19 cellular contexts compared by ENCODE assay signal in genomic region chr5:116563909-116564308, GRCh38. TPM values are rescaled to one million over a fixed set of nuclear protein-coding genes. Genes with fewer than 3 reads are reported as not detected.
"Had no signal": no experiment of that assay in that cellular context is flagged by ENCODE, and none has a peak within 500 bp of the region (broad histone marks: within the 10 kb centered on the region; RNA-seq: fewer than 3 reads in every experiment).

No MANE protein-coding gene starts in this region.

- H3K27ac ChIP-seq: neutrophil, parathyroid adenoma, suprapubic skin, transverse colon had no signal

- DNase-seq: activated CD4-positive, alpha-beta T cell treated with anti-CD3 and anti-CD28 coated beads, Interleukin-2, amount 10 ng/mL, durations not matched to agents 24 days and 14 days; activated CD8-positive, alpha-beta T cell treated with anti-CD3 and anti-CD28 coated beads for 36 hours; activated naive CD4-positive, alpha-beta T cell; activated naive CD8-positive, alpha-beta T cell treated with anti-CD3 and anti-CD28 coated beads for 36 hours; activated T-cell treated with anti-CD3 and anti-CD28 coated beads, Interleukin-2, amount 50 U/mL, for 1 hour; amygdala; dorsolateral prefrontal cortex; head of caudate nucleus; mesenchymal stem cell; naive thymus-derived CD8-positive, alpha-beta T cell; stimulated activated CD4-positive, alpha-beta T cell treated with anti-CD3 and anti-CD28 coated beads, Interleukin-2, amount 100 ng/mL, for 24 hours; T-helper 1 cell; T1000; transverse colon had no signal

- H3K9ac ChIP-seq: parathyroid adenoma had no signal

- H3K27me3 ChIP-seq: suprapubic skin, transverse colon had no signal

- H3K4me1 ChIP-seq: suprapubic skin had no signal

- H3K9me3 ChIP-seq: neutrophil, suprapubic skin, transverse colon had no signal

- H3K4me1 Mint-ChIP-seq: activated CD4-positive, alpha-beta T cell treated with anti-CD3 and anti-CD28 coated beads, Interleukin-2, amount 10 ng/mL, durations not matched to agents 24 days and 14 days; activated naive CD8-positive, alpha-beta T cell treated with anti-CD3 and anti-CD28 coated beads for 36 hours; activated T-helper 17 cell treated with anti-CD3 and anti-CD28 coated beads, Interleukin-2, amount 50 U/mL, for 72 hours had no signal

- H2AFZ ChIP-seq: parathyroid adenoma had no signal

- H3K79me2 ChIP-seq: parathyroid adenoma had no signal

- H3K4me3 Mint-ChIP-seq: activated CD4-positive, alpha-beta T cell treated with anti-CD3 and anti-CD28 coated beads, Interleukin-2, amount 10 ng/mL, durations not matched to agents 24 days and 14 days; activated CD8-positive, alpha-beta T cell treated with anti-CD3 and anti-CD28 coated beads for 36 hours; activated naive CD8-positive, alpha-beta T cell treated with anti-CD3 and anti-CD28 coated beads for 36 hours; activated T-helper 17 cell treated with anti-CD3 and anti-CD28 coated beads, Interleukin-2, amount 50 U/mL, for 72 hours; naive thymus-derived CD8-positive, alpha-beta T cell; stimulated activated naive CD8-positive, alpha-beta T cell treated with anti-CD3 and anti-CD28 coated beads, Interleukin-15, Interleukin-2, amounts not matched to agents 100 ng/mL and 50 ng/mL, for 24 hours had no signal

- H3K27ac Mint-ChIP-seq: activated CD4-positive, alpha-beta T cell treated with anti-CD3 and anti-CD28 coated beads, Interleukin-2, amount 10 ng/mL, durations not matched to agents 24 days and 14 days; activated CD8-positive, alpha-beta T cell treated with anti-CD3 and anti-CD28 coated beads for 36 hours; activated naive CD8-positive, alpha-beta T cell treated with anti-CD3 and anti-CD28 coated beads for 36 hours; activated T-helper 17 cell treated with anti-CD3 and anti-CD28 coated beads, Interleukin-2, amount 50 U/mL, for 72 hours; naive thymus-derived CD8-positive, alpha-beta T cell; stimulated activated naive CD8-positive, alpha-beta T cell treated with anti-CD3 and anti-CD28 coated beads, Interleukin-15, Interleukin-2, amounts not matched to agents 100 ng/mL and 50 ng/mL, for 24 hours had no signal

- H3K36me3 ChIP-seq: neutrophil, suprapubic skin, transverse colon had no signal

- H3K4me3 ChIP-seq: suprapubic skin, transverse colon had no signal

- H3K36me3 Mint-ChIP-seq: activated naive CD8-positive, alpha-beta T cell treated with anti-CD3 and anti-CD28 coated beads for 36 hours had no signal

- H3K9me3 Mint-ChIP-seq: activated CD4-positive, alpha-beta T cell treated with anti-CD3 and anti-CD28 coated beads, Interleukin-2, amount 10 ng/mL, durations not matched to agents 24 days and 14 days; activated CD8-positive, alpha-beta T cell treated with anti-CD3 and anti-CD28 coated beads for 36 hours; activated naive CD8-positive, alpha-beta T cell treated with anti-CD3 and anti-CD28 coated beads for 36 hours; activated T-helper 17 cell treated with anti-CD3 and anti-CD28 coated beads, Interleukin-2, amount 50 U/mL, for 72 hours; naive thymus-derived CD8-positive, alpha-beta T cell; stimulated activated naive CD8-positive, alpha-beta T cell treated with anti-CD3 and anti-CD28 coated beads, Interleukin-15, Interleukin-2, amounts not matched to agents 100 ng/mL and 50 ng/mL, for 24 hours had no signal

RNA-seq across cellular contexts. Expression of gene SEMA6A, which starts 10.7 kb away (rescaled TPM):
- total RNA-seq: activated CD8-positive, alpha-beta T cell treated with anti-CD3 and anti-CD28 coated beads for 36 hours; activated naive CD8-positive, alpha-beta T cell treated with anti-CD3 and anti-CD28 coated beads for 36 hours; naive thymus-derived CD8-positive, alpha-beta T cell had no signal
